11 cellular contexts compared by ENCODE assay signal in the genomic region with DNA sequence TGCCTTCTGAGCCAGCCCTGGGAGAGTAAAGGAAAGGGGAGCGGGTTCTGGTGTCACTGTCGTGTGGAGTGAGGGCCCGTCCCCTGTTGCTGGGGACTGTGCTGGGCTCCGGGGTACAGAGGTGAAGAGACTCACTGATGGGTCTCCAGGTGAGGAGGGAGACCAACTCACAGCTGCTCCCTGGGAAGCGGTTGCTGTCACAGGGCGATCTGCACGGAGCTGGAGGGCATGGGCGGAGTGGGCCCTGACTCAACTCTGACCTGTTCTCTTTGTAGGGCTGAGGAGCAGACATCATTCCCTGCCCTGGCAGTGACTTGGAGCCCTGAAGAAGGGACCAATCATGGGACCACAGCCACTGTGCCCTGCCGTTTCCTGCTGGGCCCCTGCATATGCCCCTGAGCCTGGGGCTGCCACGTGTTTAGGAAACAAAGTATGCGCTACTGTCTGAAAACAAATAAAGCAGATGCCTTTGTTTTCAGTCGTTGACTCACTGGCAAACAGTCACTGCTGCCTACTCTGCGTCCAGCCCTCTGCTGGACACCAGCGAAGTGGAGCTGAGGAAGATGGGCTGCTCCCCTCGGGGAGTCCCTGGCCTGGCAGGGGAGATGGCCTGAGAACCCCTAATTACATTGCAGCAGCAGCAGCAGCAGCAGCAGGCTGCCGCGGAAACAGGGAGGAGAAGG. TPM values are rescaled to one million over a fixed set of nuclear protein-coding genes. Genes with fewer than 3 reads are reported as not detected.
DNase-seq lines count a peak whose midpoint lies in the region; ATAC-seq and TF ChIP-seq lines count a peak whose summit lies in the region.
"Had no signal": no experiment of that assay in that cellular context is flagged by ENCODE, and none has a peak within 500 bp of the region (broad histone marks: within the 10 kb centered on the region; RNA-seq: fewer than 3 reads in every experiment).

No MANE protein-coding gene starts in this region.

- H3K27ac ChIP-seq in substantia nigra (ENCODE audit: low read depth, low read length, poor library complexity, severe bottlenecking) = peak overlapping the region; percentile 71
- H3K27ac ChIP-seq: transverse colon had no signal

- peak; percentile 67 for TF ChIP-seq CTCF in WI38 (IDR thresholded peaks at IDR 0.05; ENCODE audit: low read depth, low read length)

- no peak overlapping the region for H3K4me3 Mint-ChIP-seq in activated T-cell treated with anti-CD3 and anti-CD28 coated beads, Interleukin-2, amount 50 U/mL, for 24 hours

- H3K36me3 Mint-ChIP-seq in activated T-cell treated with anti-CD3 and anti-CD28 coated beads, Interleukin-2, amount 50 U/mL, for 24 hours (ENCODE audit: low read depth) = peaks cover 24% of the 10 kb centered on the region

- no peak for ATAC-seq in HG02642 (IDR thresholded peaks at IDR 0.05; ENCODE audit: poor library complexity, unreplicated experiment)
- no peak for ATAC-seq in HG02610 (IDR thresholded peaks at IDR 0.05; ENCODE audit: unreplicated experiment)

- no peak overlapping the region for H3K4me3 ChIP-seq in WI38 (ENCODE audit: low read depth, low read length)
- H3K4me3 ChIP-seq: transverse colon had no signal

- peaks cover 2% of the 10 kb centered on the region for H3K4me1 Mint-ChIP-seq in activated T-cell treated with anti-CD3 and anti-CD28 coated beads, Interleukin-2, amount 50 U/mL, for 24 hours (ENCODE audit: low read depth)

- peak overlapping the region; percentile 33 for H3K27ac Mint-ChIP-seq in activated T-cell treated with anti-CD3 and anti-CD28 coated beads, Interleukin-2, amount 50 U/mL, for 24 hours

- no peaks in the 10 kb centered on the region for H3K27me3 Mint-ChIP-seq in activated T-cell treated with anti-CD3 and anti-CD28 coated beads, Interleukin-2, amount 50 U/mL, for 24 hours

- no peaks in the 10 kb centered on the region for H3K9me3 Mint-ChIP-seq in activated T-cell treated with anti-CD3 and anti-CD28 coated beads, Interleukin-2, amount 50 U/mL, for 24 hours

- DNase-seq in activated T-cell treated with anti-CD3 and anti-CD28 coated beads, Interleukin-2, amount 50 U/mL, for 24 hours = no peak
- no peak for DNase-seq in activated T-cell treated with anti-CD3 and anti-CD28 coated beads, Interleukin-2, amount 50 U/mL, for 48 hours
- DNase-seq in glomerular endothelial cell (ENCODE audit: extremely low read depth, low read depth, low spot score) (peak; percentile 29), substantia nigra (lab: John Stamatoyannopoulos, UW) (peak in 25 of 49 donors; percentile 19 to 55 (median 43)), middle frontal gyrus (ENCODE audit: extremely low spot score, low spot score) (no peak)
- DNase-seq: DND-41, OCI-M1, transverse colon had no signal

RNA-seq across cellular contexts. Expression of a gene that starts 22.9 kb away (rescaled TPM):
- total RNA-seq in glomerular endothelial cell = 39.9 and 50.0 TPM in 2 replicates

Comparison
In these comparisons a context has a peak if more than half of its experiments do, and no peak if none do; other contexts are left out.
1. DNase-seq: peak in glomerular endothelial cell (single experiment) and substantia nigra (25 of 49); none in activated T-cell treated with anti-CD3 and anti-CD28 coated beads, Interleukin-2, amount 50 U/mL, for 24 hours (single experiment), activated T-cell treated with anti-CD3 and anti-CD28 coated beads, Interleukin-2, amount 50 U/mL, for 48 hours (0 of 2) and middle frontal gyrus (single experiment).